ENCODE assay signal across 1 cellular context in the genomic region with DNA sequence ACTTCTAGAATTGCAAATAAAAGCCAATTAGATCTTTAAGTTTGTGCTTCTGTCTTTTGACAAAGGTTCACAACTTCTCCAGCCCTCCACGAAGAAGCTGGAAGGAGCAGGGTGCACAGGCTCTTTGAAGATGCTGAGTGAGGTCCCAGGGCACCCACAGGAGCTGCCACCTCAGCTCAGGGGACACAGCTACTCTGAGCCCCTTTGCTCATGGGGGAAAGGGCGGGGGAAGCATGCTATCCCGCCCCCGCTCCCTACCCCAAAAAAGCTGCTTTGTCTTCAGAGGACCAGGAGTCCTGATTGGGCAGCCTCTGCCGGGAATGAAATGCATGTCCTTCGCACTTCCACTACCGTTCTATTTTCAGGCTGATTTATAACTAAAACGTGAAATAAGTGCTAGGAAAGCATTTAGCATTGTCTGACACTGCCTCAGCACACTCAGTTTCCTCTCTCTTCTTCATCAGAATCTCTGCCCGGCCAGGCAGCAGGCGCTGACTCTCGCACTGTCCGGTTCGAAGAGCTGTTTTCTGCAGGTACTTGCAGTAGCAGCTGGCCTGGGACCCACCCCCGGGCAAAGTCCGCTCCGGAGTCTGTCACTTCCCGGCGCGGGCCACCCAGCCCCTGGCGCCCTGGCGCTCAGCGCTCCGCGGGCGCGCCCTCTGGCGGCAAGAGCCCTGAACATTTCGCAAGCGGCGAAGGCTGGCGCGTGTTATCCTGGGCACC.
TF ChIP-seq lines count a peak whose summit lies in the region.

No MANE protein-coding gene starts in this region.

TF ChIP-seq in HEK293, 187 proteins besides CTCF, POLR2A, EP300 and RAD21 (continued from another document and continues in another):
- TF ChIP-seq, protein P1, sequence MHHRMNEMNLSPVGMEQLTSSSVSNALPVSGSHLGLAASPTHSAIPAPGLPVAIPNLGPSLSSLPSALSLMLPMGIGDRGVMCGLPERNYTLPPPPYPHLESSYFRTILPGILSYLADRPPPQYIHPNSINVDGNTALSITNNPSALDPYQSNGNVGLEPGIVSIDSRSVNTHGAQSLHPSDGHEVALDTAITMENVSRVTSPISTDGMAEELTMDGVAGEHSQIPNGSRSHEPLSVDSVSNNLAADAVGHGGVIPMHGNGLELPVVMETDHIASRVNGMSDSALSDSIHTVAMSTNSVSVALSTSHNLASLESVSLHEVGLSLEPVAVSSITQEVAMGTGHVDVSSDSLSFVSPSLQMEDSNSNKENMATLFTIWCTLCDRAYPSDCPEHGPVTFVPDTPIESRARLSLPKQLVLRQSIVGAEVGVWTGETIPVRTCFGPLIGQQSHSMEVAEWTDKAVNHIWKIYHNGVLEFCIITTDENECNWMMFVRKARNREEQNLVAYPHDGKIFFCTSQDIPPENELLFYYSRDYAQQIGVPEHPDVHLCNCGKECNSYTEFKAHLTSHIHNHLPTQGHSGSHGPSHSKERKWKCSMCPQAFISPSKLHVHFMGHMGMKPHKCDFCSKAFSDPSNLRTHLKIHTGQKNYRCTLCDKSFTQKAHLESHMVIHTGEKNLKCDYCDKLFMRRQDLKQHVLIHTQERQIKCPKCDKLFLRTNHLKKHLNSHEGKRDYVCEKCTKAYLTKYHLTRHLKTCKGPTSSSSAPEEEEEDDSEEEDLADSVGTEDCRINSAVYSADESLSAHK (tag by site-specific recombination; IDR thresholded peaks at IDR 0.05), result no peak
- no peak for TF ChIP-seq ZNF48 (tag by site-specific recombination; IDR thresholded peaks at IDR 0.05)
- TF ChIP-seq, protein P2, sequence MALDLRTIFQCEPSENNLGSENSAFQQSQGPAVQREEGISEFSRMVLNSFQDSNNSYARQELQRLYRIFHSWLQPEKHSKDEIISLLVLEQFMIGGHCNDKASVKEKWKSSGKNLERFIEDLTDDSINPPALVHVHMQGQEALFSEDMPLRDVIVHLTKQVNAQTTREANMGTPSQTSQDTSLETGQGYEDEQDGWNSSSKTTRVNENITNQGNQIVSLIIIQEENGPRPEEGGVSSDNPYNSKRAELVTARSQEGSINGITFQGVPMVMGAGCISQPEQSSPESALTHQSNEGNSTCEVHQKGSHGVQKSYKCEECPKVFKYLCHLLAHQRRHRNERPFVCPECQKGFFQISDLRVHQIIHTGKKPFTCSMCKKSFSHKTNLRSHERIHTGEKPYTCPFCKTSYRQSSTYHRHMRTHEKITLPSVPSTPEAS (tag by site-specific recombination; IDR thresholded peaks at IDR 0.05), result no peak
- TF ChIP-seq, protein P3, sequence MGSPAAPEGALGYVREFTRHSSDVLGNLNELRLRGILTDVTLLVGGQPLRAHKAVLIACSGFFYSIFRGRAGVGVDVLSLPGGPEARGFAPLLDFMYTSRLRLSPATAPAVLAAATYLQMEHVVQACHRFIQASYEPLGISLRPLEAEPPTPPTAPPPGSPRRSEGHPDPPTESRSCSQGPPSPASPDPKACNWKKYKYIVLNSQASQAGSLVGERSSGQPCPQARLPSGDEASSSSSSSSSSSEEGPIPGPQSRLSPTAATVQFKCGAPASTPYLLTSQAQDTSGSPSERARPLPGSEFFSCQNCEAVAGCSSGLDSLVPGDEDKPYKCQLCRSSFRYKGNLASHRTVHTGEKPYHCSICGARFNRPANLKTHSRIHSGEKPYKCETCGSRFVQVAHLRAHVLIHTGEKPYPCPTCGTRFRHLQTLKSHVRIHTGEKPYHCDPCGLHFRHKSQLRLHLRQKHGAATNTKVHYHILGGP (tag by site-specific recombination; IDR thresholded peaks at IDR 0.05), result no peak
- no peak for TF ChIP-seq BCL11A (tag by site-specific recombination; IDR thresholded peaks at IDR 0.05; ENCODE audit: low read depth)
- no peak for TF ChIP-seq OVOL3 (tag by site-specific recombination; IDR thresholded peaks at IDR 0.05)
- no peak for TF ChIP-seq SCRT1 (tag by site-specific recombination; IDR thresholded peaks at IDR 0.05; ENCODE audit: borderline replicate concordance)
- TF ChIP-seq, protein P4, sequence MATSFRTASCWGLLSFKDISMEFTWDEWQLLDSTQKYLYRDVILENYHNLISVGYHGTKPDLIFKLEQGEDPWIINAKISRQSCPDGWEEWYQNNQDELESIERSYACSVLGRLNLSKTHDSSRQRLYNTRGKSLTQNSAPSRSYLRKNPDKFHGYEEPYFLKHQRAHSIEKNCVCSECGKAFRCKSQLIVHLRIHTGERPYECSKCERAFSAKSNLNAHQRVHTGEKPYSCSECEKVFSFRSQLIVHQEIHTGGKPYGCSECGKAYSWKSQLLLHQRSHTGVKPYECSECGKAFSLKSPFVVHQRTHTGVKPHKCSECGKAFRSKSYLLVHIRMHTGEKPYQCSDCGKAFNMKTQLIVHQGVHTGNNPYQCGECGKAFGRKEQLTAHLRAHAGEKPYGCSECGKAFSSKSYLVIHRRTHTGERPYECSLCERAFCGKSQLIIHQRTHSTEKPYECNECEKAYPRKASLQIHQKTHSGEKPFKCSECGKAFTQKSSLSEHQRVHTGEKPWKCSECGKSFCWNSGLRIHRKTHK (tag by site-specific recombination; IDR thresholded peaks at IDR 0.05), result no peak
- TF ChIP-seq ZNF37A (tag by site-specific recombination; IDR thresholded peaks at IDR 0.05), result no peak
- no peak for TF ChIP-seq ZBTB21 (tag by site-specific recombination; IDR thresholded peaks at IDR 0.05)
- TF ChIP-seq ZNF221 (tag by site-specific recombination; IDR thresholded peaks at IDR 0.05; ENCODE audit: borderline replicate concordance), result no peak
- TF ChIP-seq ZNF2 (tag by site-specific recombination; IDR thresholded peaks at IDR 0.05), result peak; percentile 81
- no peak; the same call in 1 of the 2 replicates for TF ChIP-seq ZNF654 (tag by site-specific recombination; IDR thresholded peaks at IDR 0.05; ENCODE audit: low read depth)
- TF ChIP-seq, protein P5, sequence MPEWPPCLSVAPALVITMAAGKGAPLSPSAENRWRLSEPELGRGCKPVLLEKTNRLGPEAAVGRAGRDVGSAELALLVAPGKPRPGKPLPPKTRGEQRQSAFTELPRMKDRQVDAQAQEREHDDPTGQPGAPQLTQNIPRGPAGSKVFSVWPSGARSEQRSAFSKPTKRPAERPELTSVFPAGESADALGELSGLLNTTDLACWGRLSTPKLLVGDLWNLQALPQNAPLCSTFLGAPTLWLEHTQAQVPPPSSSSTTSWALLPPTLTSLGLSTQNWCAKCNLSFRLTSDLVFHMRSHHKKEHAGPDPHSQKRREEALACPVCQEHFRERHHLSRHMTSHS (tag by site-specific recombination; IDR thresholded peaks at IDR 0.05), result no peak
- TF ChIP-seq ZNF664 (tag by site-specific recombination; IDR thresholded peaks at IDR 0.05), result no peak
- no peak for TF ChIP-seq ZNF169 (tag by site-specific recombination; IDR thresholded peaks at IDR 0.05)
- no peak for TF ChIP-seq ZBTB1 (tag by site-specific recombination; IDR thresholded peaks at IDR 0.05)
- no peak for TF ChIP-seq ZNF830 (tag by site-specific recombination; IDR thresholded peaks at IDR 0.05; ENCODE audit: low read depth)
- TF ChIP-seq ZNF121 (tag by site-specific recombination; IDR thresholded peaks at IDR 0.05), result no peak; the same call in 1 of the 2 replicates
- TF ChIP-seq ZNF544 (tag by site-specific recombination; IDR thresholded peaks at IDR 0.05), result no peak
- TF ChIP-seq ZNF138 (tag by site-specific recombination; IDR thresholded peaks at IDR 0.05; ENCODE audit: borderline replicate concordance), result no peak
- no peak for TF ChIP-seq ZNF426 (tag by site-specific recombination; IDR thresholded peaks at IDR 0.05)
- 0 out of 2 replicates have a peak, but pooled peaks have one; percentile 55 for TF ChIP-seq ZNF10 (tag by site-specific recombination; IDR thresholded peaks at IDR 0.05)
- TF ChIP-seq ZNF707 (tag by site-specific recombination; IDR thresholded peaks at IDR 0.05), result no peak
- TF ChIP-seq ZNF274 (IDR thresholded peaks at IDR 0.05; ENCODE audit: low read length), result no peak
- TF ChIP-seq ZNF274 (tag by site-specific recombination; IDR thresholded peaks at IDR 0.05; ENCODE audit: borderline replicate concordance), result no peak
- TF ChIP-seq, protein P6, sequence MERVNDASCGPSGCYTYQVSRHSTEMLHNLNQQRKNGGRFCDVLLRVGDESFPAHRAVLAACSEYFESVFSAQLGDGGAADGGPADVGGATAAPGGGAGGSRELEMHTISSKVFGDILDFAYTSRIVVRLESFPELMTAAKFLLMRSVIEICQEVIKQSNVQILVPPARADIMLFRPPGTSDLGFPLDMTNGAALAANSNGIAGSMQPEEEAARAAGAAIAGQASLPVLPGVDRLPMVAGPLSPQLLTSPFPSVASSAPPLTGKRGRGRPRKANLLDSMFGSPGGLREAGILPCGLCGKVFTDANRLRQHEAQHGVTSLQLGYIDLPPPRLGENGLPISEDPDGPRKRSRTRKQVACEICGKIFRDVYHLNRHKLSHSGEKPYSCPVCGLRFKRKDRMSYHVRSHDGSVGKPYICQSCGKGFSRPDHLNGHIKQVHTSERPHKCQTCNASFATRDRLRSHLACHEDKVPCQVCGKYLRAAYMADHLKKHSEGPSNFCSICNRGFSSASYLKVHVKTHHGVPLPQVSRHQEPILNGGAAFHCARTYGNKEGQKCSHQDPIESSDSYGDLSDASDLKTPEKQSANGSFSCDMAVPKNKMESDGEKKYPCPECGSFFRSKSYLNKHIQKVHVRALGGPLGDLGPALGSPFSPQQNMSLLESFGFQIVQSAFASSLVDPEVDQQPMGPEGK (tag by site-specific recombination; IDR thresholded peaks at IDR 0.05), result peak; percentile 85
- TF ChIP-seq ZNF621 (tag by site-specific recombination; IDR thresholded peaks at IDR 0.05), result no peak
- TF ChIP-seq ZNF366 (tag by site-specific recombination; conservative IDR thresholded peaks at IDR 0.05), result no peak
- no peak for TF ChIP-seq MEIS1 (CRISPR knock-in tag; IDR thresholded peaks at IDR 0.05; ENCODE audit: borderline replicate concordance)
- TF ChIP-seq SETDB1 (IDR thresholded peaks at IDR 0.05; ENCODE audit: insufficient read length, low read length), result no peak
- TF ChIP-seq ZNF529 (tag by site-specific recombination; IDR thresholded peaks at IDR 0.05; ENCODE audit: insufficient replicate concordance), result no peak
- TF ChIP-seq ZNF391 (tag by site-specific recombination; IDR thresholded peaks at IDR 0.05; ENCODE audit: borderline replicate concordance, low read depth), result no peak
- TF ChIP-seq, protein P7, sequence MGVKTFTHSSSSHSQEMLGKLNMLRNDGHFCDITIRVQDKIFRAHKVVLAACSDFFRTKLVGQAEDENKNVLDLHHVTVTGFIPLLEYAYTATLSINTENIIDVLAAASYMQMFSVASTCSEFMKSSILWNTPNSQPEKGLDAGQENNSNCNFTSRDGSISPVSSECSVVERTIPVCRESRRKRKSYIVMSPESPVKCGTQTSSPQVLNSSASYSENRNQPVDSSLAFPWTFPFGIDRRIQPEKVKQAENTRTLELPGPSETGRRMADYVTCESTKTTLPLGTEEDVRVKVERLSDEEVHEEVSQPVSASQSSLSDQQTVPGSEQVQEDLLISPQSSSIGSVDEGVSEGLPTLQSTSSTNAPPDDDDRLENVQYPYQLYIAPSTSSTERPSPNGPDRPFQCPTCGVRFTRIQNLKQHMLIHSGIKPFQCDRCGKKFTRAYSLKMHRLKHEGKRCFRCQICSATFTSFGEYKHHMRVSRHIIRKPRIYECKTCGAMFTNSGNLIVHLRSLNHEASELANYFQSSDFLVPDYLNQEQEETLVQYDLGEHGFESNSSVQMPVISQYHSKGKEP (tag by site-specific recombination; IDR thresholded peaks at IDR 0.05), result no peak
- TF ChIP-seq HOXA7 (CRISPR knock-in tag; IDR thresholded peaks at IDR 0.05; ENCODE audit: borderline replicate concordance), result no peak
- TF ChIP-seq ZNF677 (tag by site-specific recombination; IDR thresholded peaks at IDR 0.05), result no peak
- no peak for TF ChIP-seq ZNF670 (tag by site-specific recombination; IDR thresholded peaks at IDR 0.05; ENCODE audit: low read depth)
- TF ChIP-seq YY1 (tag by site-specific recombination; IDR thresholded peaks at IDR 0.05), result no peak
- TF ChIP-seq ZNF843 (tag by site-specific recombination; IDR thresholded peaks at IDR 0.05), result no peak
- TF ChIP-seq, protein P8, sequence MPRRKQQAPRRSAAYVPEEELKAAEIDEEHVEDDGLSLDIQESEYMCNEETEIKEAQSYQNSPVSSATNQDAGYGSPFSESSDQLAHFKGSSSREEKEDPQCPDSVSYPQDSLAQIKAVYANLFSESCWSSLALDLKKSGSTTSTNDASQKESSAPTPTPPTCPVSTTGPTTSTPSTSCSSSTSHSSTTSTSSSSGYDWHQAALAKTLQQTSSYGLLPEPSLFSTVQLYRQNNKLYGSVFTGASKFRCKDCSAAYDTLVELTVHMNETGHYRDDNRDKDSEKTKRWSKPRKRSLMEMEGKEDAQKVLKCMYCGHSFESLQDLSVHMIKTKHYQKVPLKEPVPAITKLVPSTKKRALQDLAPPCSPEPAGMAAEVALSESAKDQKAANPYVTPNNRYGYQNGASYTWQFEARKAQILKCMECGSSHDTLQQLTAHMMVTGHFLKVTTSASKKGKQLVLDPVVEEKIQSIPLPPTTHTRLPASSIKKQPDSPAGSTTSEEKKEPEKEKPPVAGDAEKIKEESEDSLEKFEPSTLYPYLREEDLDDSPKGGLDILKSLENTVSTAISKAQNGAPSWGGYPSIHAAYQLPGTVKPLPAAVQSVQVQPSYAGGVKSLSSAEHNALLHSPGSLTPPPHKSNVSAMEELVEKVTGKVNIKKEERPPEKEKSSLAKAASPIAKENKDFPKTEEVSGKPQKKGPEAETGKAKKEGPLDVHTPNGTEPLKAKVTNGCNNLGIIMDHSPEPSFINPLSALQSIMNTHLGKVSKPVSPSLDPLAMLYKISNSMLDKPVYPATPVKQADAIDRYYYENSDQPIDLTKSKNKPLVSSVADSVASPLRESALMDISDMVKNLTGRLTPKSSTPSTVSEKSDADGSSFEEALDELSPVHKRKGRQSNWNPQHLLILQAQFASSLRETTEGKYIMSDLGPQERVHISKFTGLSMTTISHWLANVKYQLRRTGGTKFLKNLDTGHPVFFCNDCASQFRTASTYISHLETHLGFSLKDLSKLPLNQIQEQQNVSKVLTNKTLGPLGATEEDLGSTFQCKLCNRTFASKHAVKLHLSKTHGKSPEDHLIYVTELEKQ (tag by site-specific recombination; IDR thresholded peaks at IDR 0.05; ENCODE audit: borderline replicate concordance), result no peak
- TF ChIP-seq, protein P9, sequence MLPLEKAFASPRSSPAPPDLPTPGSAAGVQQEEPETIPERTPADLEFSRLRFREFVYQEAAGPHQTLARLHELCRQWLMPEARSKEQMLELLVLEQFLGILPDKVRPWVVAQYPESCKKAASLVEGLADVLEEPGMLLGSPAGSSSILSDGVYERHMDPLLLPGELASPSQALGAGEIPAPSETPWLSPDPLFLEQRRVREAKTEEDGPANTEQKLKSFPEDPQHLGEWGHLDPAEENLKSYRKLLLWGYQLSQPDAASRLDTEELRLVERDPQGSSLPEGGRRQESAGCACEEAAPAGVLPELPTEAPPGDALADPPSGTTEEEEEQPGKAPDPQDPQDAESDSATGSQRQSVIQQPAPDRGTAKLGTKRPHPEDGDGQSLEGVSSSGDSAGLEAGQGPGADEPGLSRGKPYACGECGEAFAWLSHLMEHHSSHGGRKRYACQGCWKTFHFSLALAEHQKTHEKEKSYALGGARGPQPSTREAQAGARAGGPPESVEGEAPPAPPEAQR (tag by site-specific recombination; IDR thresholded peaks at IDR 0.05), result no peak
- TF ChIP-seq ZNF175 (tag by site-specific recombination; IDR thresholded peaks at IDR 0.05), result no peak
- no peak for TF ChIP-seq ZBTB7A (tag by site-specific recombination; IDR thresholded peaks at IDR 0.05; ENCODE audit: low read depth)
- peak; percentile 31; the same call in 1 of the 2 replicates for TF ChIP-seq SP3 (tag by site-specific recombination; IDR thresholded peaks at IDR 0.05)
- peak; percentile 79 for TF ChIP-seq ZFP37 (tag by site-specific recombination; IDR thresholded peaks at IDR 0.05)
- TF ChIP-seq ZNF548 (tag by site-specific recombination; IDR thresholded peaks at IDR 0.05), result no peak
- TF ChIP-seq HOXD13 (CRISPR knock-in tag; IDR thresholded peaks at IDR 0.05; ENCODE audit: borderline replicate concordance), result no peak
- no peak for TF ChIP-seq SCRT2 (tag by site-specific recombination; IDR thresholded peaks at IDR 0.05)
- TF ChIP-seq FEZF1 (tag by site-specific recombination; IDR thresholded peaks at IDR 0.05), result no peak
